1 cellular context compared by ENCODE assay signal in the genomic region with DNA sequence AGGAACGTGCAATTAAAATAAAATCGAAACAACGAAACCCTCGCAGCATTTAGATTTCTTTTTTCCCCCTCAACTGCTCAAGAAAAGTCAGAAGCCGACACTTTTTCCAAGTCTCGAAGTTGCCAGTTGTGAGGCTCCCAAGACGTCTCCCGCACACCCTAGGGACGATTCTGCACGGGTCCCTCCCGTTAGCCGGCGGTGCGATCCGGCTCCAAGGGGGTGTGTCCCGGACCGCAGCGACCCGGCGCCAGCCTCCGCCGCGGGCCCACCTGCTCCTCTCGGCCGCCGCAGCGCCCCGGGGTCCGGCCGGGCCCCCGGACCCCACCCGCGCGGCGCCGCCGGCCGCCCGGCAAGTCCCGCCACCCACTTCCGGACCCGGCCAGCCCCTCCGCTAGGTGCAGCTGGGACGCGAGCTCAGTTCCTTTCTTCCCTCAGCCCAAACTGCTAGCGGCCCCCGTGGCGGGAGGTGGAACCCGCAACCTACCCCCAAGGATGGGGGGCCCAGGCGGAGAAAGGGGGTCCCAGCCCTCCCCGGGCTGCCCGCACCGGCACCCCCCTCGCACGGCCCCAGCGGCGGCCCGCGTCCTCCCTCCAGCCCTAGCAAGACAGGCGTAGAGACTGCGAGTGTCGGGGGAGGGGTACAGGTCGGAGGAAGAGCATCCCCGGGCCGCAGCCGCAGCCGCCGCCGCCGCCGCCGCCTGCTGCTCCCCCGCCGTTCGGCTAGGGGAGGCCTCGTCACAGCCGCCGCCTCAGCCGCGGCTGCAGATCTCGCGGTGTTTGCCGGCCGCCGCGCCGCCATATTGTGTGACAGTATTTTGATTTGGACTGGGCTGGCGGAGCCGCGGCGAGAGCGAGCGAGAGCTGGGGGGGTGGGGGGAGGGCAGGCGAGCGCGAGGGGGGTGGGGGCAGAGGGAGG.
TF ChIP-seq lines count a peak whose summit lies in the region.

No MANE protein-coding gene starts in this region.

TF ChIP-seq in HepG2, 621 proteins besides CTCF, POLR2A, EP300 and RAD21 (continued from another document and continues in another):
- TF ChIP-seq SOX6 (IDR thresholded peaks at IDR 0.05) = no peak
- peak; percentile 70 for TF ChIP-seq SOX6 (CRISPR knock-in tag; IDR thresholded peaks at IDR 0.05)
- peak; percentile 56; the same call in 1 of the 2 replicates for TF ChIP-seq KDM3A (CRISPR knock-in tag; IDR thresholded peaks at IDR 0.05; ENCODE audit: low read depth)
- 0 out of 2 replicates have a peak, but pooled peaks have one; percentile 27 for TF ChIP-seq NR3C1 (CRISPR knock-in tag; IDR thresholded peaks at IDR 0.05)
- TF ChIP-seq, protein P1, sequence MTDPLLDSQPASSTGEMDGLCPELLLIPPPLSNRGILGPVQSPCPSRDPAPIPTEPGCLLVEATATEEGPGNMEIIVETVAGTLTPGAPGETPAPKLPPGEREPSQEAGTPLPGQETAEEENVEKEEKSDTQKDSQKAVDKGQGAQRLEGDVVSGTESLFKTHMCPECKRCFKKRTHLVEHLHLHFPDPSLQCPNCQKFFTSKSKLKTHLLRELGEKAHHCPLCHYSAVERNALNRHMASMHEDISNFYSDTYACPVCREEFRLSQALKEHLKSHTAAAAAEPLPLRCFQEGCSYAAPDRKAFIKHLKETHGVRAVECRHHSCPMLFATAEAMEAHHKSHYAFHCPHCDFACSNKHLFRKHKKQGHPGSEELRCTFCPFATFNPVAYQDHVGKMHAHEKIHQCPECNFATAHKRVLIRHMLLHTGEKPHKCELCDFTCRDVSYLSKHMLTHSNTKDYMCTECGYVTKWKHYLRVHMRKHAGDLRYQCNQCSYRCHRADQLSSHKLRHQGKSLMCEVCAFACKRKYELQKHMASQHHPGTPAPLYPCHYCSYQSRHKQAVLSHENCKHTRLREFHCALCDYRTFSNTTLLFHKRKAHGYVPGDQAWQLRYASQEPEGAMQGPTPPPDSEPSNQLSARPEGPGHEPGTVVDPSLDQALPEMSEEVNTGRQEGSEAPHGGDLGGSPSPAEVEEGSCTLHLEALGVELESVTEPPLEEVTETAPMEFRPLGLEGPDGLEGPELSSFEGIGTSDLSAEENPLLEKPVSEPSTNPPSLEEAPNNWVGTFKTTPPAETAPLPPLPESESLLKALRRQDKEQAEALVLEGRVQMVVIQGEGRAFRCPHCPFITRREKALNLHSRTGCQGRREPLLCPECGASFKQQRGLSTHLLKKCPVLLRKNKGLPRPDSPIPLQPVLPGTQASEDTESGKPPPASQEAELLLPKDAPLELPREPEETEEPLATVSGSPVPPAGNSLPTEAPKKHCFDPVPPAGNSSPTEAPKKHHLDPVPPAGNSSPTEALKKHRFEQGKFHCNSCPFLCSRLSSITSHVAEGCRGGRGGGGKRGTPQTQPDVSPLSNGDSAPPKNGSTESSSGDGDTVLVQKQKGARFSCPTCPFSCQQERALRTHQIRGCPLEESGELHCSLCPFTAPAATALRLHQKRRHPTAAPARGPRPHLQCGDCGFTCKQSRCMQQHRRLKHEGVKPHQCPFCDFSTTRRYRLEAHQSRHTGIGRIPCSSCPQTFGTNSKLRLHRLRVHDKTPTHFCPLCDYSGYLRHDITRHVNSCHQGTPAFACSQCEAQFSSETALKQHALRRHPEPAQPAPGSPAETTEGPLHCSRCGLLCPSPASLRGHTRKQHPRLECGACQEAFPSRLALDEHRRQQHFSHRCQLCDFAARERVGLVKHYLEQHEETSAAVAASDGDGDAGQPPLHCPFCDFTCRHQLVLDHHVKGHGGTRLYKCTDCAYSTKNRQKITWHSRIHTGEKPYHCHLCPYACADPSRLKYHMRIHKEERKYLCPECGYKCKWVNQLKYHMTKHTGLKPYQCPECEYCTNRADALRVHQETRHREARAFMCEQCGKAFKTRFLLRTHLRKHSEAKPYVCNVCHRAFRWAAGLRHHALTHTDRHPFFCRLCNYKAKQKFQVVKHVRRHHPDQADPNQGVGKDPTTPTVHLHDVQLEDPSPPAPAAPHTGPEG (CRISPR knock-in tag; IDR thresholded peaks at IDR 0.05) = no peak
- TF ChIP-seq RBM39 (IDR thresholded peaks at IDR 0.05; ENCODE audit: low read depth, low read length, poor library complexity, severe bottlenecking) = peak; percentile 63
- TF ChIP-seq KDM5A (IDR thresholded peaks at IDR 0.05; ENCODE audit: borderline replicate concordance, low read length) = peak; percentile 57; the same call in 1 of the 2 replicates
- no peak for TF ChIP-seq ZNF557 (CRISPR knock-in tag; IDR thresholded peaks at IDR 0.05)
- TF ChIP-seq, protein P2, sequence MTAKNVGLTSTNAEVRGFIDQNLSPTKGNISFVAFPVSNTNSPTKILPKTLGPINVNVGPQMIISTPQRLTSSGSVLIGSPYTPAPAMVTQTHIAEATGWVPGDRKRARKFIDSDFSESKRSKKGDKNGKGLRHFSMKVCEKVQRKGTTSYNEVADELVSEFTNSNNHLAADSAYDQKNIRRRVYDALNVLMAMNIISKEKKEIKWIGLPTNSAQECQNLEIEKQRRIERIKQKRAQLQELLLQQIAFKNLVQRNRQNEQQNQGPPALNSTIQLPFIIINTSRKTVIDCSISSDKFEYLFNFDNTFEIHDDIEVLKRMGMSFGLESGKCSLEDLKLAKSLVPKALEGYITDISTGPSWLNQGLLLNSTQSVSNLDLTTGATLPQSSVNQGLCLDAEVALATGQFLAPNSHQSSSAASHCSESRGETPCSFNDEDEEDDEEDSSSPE (CRISPR knock-in tag; IDR thresholded peaks at IDR 0.05) = peak; percentile 63
- no peak for TF ChIP-seq NONO (IDR thresholded peaks at IDR 0.05)
- peak; percentile 81 for TF ChIP-seq NONO (CRISPR knock-in tag; conservative IDR thresholded peaks at IDR 0.05)
- TF ChIP-seq ZNF850 (CRISPR knock-in tag; conservative IDR thresholded peaks at IDR 0.05) = 0 out of 2 replicates have a peak, but pooled peaks have one; percentile 60
- peak; percentile 68 for TF ChIP-seq CBX1 (IDR thresholded peaks at IDR 0.05; ENCODE audit: low read depth)
- peak; percentile 94 for TF ChIP-seq ASH2L (IDR thresholded peaks at IDR 0.05; ENCODE audit: insufficient read length, low read depth, low read length)
- peak; percentile 34; the same call in 1 of the 2 replicates for TF ChIP-seq ZMYM3 (CRISPR knock-in tag; IDR thresholded peaks at IDR 0.05)
- TF ChIP-seq ELF3 (CRISPR knock-in tag; IDR thresholded peaks at IDR 0.05) = peak; percentile 58
- peak; percentile 86 for TF ChIP-seq KMT2B (CRISPR knock-in tag; IDR thresholded peaks at IDR 0.05)
- TF ChIP-seq ZNF598 (CRISPR knock-in tag; IDR thresholded peaks at IDR 0.05; ENCODE audit: borderline replicate concordance) = peak; percentile 44; the same call in 1 of the 2 replicates
- TF ChIP-seq U2AF1 (optimal IDR thresholded peaks at IDR 0.05; ENCODE audit: low read depth, low read length) = peak; percentile 82
- TF ChIP-seq TCF12 (IDR thresholded peaks at IDR 0.05) = no peak
- TF ChIP-seq TCF12 (CRISPR knock-in tag; IDR thresholded peaks at IDR 0.05) = peak; percentile 52
- TF ChIP-seq XRCC5 (optimal IDR thresholded peaks at IDR 0.05; ENCODE audit: low read length) = peak; percentile 45
- no peak for TF ChIP-seq ZNF24 (IDR thresholded peaks at IDR 0.05)
- no peak for TF ChIP-seq TBL1XR1 (IDR thresholded peaks at IDR 0.05; ENCODE audit: borderline replicate concordance, low read length, partially characterized antibody)
- TF ChIP-seq ZNF34 (CRISPR knock-in tag; IDR thresholded peaks at IDR 0.05; ENCODE audit: borderline replicate concordance) = peak; percentile 65; the same call in 1 of the 2 replicates
- TF ChIP-seq, protein P3, sequence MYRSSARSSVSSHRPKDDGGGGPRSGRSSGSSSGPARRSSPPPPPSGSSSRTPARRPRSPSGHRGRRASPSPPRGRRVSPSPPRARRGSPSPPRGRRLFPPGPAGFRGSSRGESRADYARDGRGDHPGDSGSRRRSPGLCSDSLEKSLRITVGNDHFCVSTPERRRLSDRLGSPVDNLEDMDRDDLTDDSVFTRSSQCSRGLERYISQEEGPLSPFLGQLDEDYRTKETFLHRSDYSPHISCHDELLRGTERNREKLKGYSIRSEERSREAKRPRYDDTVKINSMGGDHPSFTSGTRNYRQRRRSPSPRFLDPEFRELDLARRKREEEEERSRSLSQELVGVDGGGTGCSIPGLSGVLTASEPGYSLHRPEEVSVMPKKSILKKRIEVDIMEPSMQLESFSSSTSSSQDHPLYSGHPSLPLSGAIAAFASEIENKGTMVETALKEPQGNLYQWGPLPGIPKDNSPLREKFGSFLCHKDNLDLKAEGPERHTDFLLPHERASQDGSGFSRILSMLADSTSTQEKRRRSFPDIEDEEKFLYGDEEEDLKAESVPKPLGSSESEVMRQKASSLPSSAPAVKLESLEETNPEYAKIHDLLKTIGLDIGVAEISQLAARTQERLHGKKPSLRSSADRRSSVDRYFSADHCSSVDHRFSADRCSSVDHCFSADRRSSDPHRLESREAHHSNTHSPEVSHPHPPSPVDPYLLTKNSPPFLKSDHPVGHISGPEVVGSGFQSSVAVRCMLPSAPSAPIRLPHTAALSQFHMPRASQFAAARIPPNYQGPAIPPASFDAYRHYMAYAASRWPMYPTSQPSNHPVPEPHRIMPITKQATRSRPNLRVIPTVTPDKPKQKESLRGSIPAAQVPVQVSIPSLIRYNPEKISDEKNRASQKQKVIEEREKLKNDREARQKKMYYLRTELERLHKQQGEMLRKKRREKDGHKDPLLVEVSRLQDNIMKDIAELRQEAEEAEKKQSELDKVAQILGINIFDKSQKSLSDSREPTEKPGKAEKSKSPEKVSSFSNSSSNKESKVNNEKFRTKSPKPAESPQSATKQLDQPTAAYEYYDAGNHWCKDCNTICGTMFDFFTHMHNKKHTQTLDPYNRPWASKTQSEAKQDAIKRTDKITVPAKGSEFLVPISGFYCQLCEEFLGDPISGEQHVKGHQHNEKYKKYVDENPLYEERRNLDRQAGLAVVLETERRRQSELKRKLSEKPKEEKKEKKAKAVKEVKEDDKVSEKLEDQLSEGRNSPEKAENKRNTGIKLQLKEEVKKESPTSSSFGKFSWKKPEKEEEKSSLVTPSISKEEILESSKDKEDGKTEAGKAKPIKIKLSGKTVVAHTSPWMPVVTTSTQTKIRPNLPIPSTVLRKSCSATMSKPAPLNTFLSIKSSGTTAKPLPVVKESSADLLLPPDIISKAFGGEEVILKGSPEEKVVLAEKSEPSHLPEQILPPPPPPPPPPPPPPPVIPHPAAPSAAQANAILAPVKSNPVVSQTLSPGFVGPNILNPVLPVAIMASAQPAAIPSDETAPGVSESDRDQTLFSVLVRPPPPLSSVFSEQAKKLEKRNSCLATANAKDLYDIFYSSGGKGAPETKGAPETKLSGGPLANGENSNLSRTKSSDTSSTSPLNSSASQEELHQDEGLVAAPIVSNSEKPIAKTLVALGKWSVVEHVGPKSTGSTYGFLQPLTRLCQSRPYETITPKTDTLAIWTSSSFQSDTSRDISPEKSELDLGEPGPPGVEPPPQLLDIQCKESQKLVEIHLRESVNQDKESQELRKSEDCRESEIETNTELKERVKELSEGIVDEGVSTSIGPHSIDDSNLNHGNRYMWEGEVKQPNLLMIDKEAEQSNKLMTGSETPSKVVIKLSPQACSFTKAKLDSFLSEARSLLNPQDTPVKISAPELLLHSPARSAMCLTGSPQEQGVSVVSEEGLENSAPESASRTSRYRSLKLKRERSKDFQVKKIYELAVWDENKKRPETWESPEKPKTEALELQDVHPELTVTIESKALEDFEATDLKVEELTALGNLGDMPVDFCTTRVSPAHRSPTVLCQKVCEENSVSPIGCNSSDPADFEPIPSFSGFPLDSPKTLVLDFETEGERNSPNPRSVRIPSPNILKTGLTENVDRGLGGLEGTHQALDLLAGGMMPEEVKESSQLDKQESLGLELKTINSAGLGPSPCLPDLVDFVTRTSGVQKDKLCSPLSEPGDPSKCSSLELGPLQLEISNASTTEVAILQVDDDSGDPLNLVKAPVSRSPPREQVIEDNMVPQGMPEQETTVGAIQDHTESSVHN (CRISPR knock-in tag; IDR thresholded peaks at IDR 0.05) = no peak
- TF ChIP-seq, protein P4, sequence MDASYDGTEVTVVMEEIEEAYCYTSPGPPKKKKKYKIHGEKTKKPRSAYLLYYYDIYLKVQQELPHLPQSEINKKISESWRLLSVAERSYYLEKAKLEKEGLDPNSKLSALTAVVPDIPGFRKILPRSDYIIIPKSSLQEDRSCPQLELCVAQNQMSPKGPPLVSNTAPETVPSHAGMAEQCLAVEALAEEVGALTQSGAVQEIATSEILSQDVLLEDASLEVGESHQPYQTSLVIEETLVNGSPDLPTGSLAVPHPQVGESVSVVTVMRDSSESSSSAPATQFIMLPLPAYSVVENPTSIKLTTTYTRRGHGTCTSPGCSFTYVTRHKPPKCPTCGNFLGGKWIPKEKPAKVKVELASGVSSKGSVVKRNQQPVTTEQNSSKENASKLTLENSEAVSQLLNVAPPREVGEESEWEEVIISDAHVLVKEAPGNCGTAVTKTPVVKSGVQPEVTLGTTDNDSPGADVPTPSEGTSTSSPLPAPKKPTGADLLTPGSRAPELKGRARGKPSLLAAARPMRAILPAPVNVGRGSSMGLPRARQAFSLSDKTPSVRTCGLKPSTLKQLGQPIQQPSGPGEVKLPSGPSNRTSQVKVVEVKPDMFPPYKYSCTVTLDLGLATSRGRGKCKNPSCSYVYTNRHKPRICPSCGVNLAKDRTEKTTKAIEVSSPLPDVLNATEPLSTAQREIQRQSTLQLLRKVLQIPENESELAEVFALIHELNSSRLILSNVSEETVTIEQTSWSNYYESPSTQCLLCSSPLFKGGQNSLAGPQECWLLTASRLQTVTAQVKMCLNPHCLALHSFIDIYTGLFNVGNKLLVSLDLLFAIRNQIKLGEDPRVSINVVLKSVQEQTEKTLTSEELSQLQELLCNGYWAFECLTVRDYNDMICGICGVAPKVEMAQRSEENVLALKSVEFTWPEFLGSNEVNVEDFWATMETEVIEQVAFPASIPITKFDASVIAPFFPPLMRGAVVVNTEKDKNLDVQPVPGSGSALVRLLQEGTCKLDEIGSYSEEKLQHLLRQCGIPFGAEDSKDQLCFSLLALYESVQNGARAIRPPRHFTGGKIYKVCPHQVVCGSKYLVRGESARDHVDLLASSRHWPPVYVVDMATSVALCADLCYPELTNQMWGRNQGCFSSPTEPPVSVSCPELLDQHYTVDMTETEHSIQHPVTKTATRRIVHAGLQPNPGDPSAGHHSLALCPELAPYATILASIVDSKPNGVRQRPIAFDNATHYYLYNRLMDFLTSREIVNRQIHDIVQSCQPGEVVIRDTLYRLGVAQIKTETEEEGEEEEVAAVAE (CRISPR knock-in tag; IDR thresholded peaks at IDR 0.05; ENCODE audit: borderline replicate concordance) = 0 out of 2 replicates have a peak, but pooled peaks have one; percentile 35
- TF ChIP-seq, protein P5, sequence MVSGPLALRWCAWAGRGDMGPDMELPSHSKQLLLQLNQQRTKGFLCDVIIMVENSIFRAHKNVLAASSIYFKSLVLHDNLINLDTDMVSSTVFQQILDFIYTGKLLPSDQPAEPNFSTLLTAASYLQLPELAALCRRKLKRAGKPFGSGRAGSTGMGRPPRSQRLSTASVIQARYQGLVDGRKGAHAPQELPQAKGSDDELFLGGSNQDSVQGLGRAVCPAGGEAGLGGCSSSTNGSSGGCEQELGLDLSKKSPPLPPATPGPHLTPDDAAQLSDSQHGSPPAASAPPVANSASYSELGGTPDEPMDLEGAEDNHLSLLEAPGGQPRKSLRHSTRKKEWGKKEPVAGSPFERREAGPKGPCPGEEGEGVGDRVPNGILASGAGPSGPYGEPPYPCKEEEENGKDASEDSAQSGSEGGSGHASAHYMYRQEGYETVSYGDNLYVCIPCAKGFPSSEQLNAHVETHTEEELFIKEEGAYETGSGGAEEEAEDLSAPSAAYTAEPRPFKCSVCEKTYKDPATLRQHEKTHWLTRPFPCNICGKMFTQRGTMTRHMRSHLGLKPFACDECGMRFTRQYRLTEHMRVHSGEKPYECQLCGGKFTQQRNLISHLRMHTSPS (CRISPR knock-in tag; IDR thresholded peaks at IDR 0.05; ENCODE audit: low read depth) = peak; percentile 27; the same call in 1 of the 2 replicates
- TF ChIP-seq GTF3A (CRISPR knock-in tag; conservative IDR thresholded peaks at IDR 0.05) = 0 out of 2 replicates have a peak, but pooled peaks have one; percentile 26
- no peak for TF ChIP-seq ISX (CRISPR knock-in tag; conservative IDR thresholded peaks at IDR 0.05)
- no peak; the same call in 1 of the 2 replicates for TF ChIP-seq ZNF558 (CRISPR knock-in tag; IDR thresholded peaks at IDR 0.05; ENCODE audit: borderline replicate concordance)
- TF ChIP-seq ZNF20 (CRISPR knock-in tag; IDR thresholded peaks at IDR 0.05) = 0 out of 2 replicates have a peak, but pooled peaks have one; percentile 78
- TF ChIP-seq MXD4 (CRISPR knock-in tag; IDR thresholded peaks at IDR 0.05) = peak; percentile 68
